Comparison of ENCODE assay signal across 9 cellular contexts in genomic region chr7:149310113-149310836, GRCh38. TPM values are rescaled to one million over a fixed set of nuclear protein-coding genes. Genes with fewer than 3 reads are reported as not detected.
A peak's percentile ranks its signal among the peaks of the same experiment; 100 is the strongest.
DNase-seq lines count a peak whose midpoint lies in the region; ATAC-seq and TF ChIP-seq lines count a peak whose summit lies in the region.
"Had no signal": no experiment of that assay in that cellular context is flagged by ENCODE, and none has a peak within 500 bp of the region (broad histone marks: within the 10 kb centered on the region; RNA-seq: fewer than 3 reads in every experiment).

No MANE protein-coding gene starts in this region.

- POLR2A ChIA-PET in activated CD8-positive, alpha-beta T cell treated with anti-CD3 and anti-CD28 coated beads, Interleukin-2, amount 10 ng/mL, durations not matched to agents 7 days and 5 days (lab: Charles Lee) = no interaction called here

- CTCF ChIA-PET in Calu3 (lab: Charles Lee) = interaction anchor here (0.6 to 2.0 kb wide), 10 partner anchors 10 to 438 kb away, joined by 3 to 14 read pairs (median 4); partner anchors contain the start of gene ZNF777
- CTCF ChIA-PET in activated CD8-positive, alpha-beta T cell treated with anti-CD3 and anti-CD28 coated beads, Interleukin-2, amount 10 ng/mL, durations not matched to agents 7 days and 5 days (lab: Charles Lee) = interaction anchor here (0.6 to 2.0 kb wide), 11 partner anchors 9 to 315 kb away, joined by 3 to 8 read pairs (median 4); partner anchors contain the start of gene ZNF783

- TF ChIP-seq EP300 in stomach (IDR thresholded peaks at IDR 0.05) = no peak

- no peaks in the 10 kb centered on the region for H3K4me1 ChIP-seq in stomach
- H3K4me1 ChIP-seq: SJSA1 had no signal

- H3K4me3 ChIP-seq in stomach = no peak overlapping the region
- H3K4me3 ChIP-seq: SJSA1 had no signal

- peak; percentile 46 for DNase-seq in Calu3
- DNase-seq in NCI-H146 (lab: John Stamatoyannopoulos, UW) = peak; percentile 71
- DNase-seq in activated CD8-positive, alpha-beta T cell treated with anti-CD3 and anti-CD28 coated beads, Interleukin-2, amount 10 ng/mL, durations not matched to agents 7 days and 5 days = no peak
- peak; percentile 69 for DNase-seq in hepatic stellate cell (ENCODE audit: low spot score)
- no peak for DNase-seq in stomach
- DNase-seq in NCI-H1436 treated with DMSO at 0.1 percent for 48 hours (lab: John Stamatoyannopoulos, UW) = no peak

- ATAC-seq in GM19463 (IDR thresholded peaks at IDR 0.05; ENCODE audit: unreplicated experiment) (peak; percentile 61), HG02973 (IDR thresholded peaks at IDR 0.05; ENCODE audit: unreplicated experiment) (no peak)
- peak; percentile 11 for ATAC-seq in activated CD8-positive, alpha-beta T cell treated with anti-CD3 and anti-CD28 coated beads, Interleukin-2, amount 10 ng/mL, durations not matched to agents 7 days and 5 days

- H3K9me3 ChIP-seq in stomach = no peaks in the 10 kb centered on the region
- H3K9me3 ChIP-seq: SJSA1 had no signal

- BruUV-seq in Calu3 (replicated peaks; lab: Mats Ljungman, UMichigan) = TSS peak; percentile 100

- no peak overlapping the region for H3K27ac Mint-ChIP-seq in Calu3 (ENCODE audit: unreplicated experiment)
- no peak overlapping the region for H3K27ac Mint-ChIP-seq in activated CD8-positive, alpha-beta T cell treated with anti-CD3 and anti-CD28 coated beads, Interleukin-2, amount 10 ng/mL, durations not matched to agents 7 days and 5 days

- no peak overlapping the region for H3K27ac ChIP-seq in stomach
- H3K27ac ChIP-seq: SJSA1 had no signal

- H3K4me1 Mint-ChIP-seq in Calu3 (ENCODE audit: low read depth, unreplicated experiment) = no peaks in the 10 kb centered on the region
- H3K4me1 Mint-ChIP-seq in activated CD8-positive, alpha-beta T cell treated with anti-CD3 and anti-CD28 coated beads, Interleukin-2, amount 10 ng/mL, durations not matched to agents 7 days and 5 days (ENCODE audit: low read depth) = no peaks in the 10 kb centered on the region

- no peaks in the 10 kb centered on the region for H3K36me3 Mint-ChIP-seq in Calu3 (ENCODE audit: insufficient read depth, unreplicated experiment)
- H3K36me3 Mint-ChIP-seq in activated CD8-positive, alpha-beta T cell treated with anti-CD3 and anti-CD28 coated beads, Interleukin-2, amount 10 ng/mL, durations not matched to agents 7 days and 5 days (ENCODE audit: low read depth) = no peaks in the 10 kb centered on the region

- 76 to 89% (median 80%) methylated on average over 3 of the region's 3 CpGs for WGBS in stomach, 5 donors

- peaks cover 15% of the 10 kb centered on the region for H3K27me3 Mint-ChIP-seq in Calu3 (ENCODE audit: unreplicated experiment)
- peaks cover 10% of the 10 kb centered on the region for H3K27me3 Mint-ChIP-seq in activated CD8-positive, alpha-beta T cell treated with anti-CD3 and anti-CD28 coated beads, Interleukin-2, amount 10 ng/mL, durations not matched to agents 7 days and 5 days (ENCODE audit: low read depth)

- TF ChIP-seq CTCF in Calu3 (IDR thresholded peaks at IDR 0.05; ENCODE audit: unreplicated experiment) = peak; percentile 67
- TF ChIP-seq CTCF in stomach (IDR thresholded peaks at IDR 0.05) = peak in 4 of 7 experiments; percentile 39 to 65 (median 44)

- TF ChIP-seq POLR2A in stomach (IDR thresholded peaks at IDR 0.05) = no peak

- no peak overlapping the region for H3K4me3 Mint-ChIP-seq in Calu3 (ENCODE audit: low read depth, unreplicated experiment)
- H3K4me3 Mint-ChIP-seq in activated CD8-positive, alpha-beta T cell treated with anti-CD3 and anti-CD28 coated beads, Interleukin-2, amount 10 ng/mL, durations not matched to agents 7 days and 5 days = no peak overlapping the region

- no peaks in the 10 kb centered on the region for H3K27me3 ChIP-seq in stomach
- H3K27me3 ChIP-seq: SJSA1 had no signal

- intact Hi-C loops in Calu3 (cut with micrococcal nuclease; ENCODE audit: unreplicated experiment) = loop anchor here (1.0 to 5.0 kb wide), 3 partner anchors 97 to 187 kb away; partner anchors contain the start of gene ZNF746
- intact Hi-C loops in stomach (cut with DNase I; ENCODE audit: low total_unique reads) = no loop called here

- H3K9me3 Mint-ChIP-seq in Calu3 (ENCODE audit: low read depth, unreplicated experiment) = no peaks in the 10 kb centered on the region
- no peaks in the 10 kb centered on the region for H3K9me3 Mint-ChIP-seq in activated CD8-positive, alpha-beta T cell treated with anti-CD3 and anti-CD28 coated beads, Interleukin-2, amount 10 ng/mL, durations not matched to agents 7 days and 5 days (ENCODE audit: insufficient read depth)

- H3K36me3 ChIP-seq in stomach = no peaks in the 10 kb centered on the region
- H3K36me3 ChIP-seq: SJSA1 had no signal

RNA-seq across cellular contexts. Expression of gene ZNF783, which starts 48.3 kb away (rescaled TPM):
- total RNA-seq in Calu3 (2022) = 17.8 and 18.1 TPM in 2 replicates
- total RNA-seq in activated CD8-positive, alpha-beta T cell treated with anti-CD3 and anti-CD28 coated beads, Interleukin-2, amount 10 ng/mL, durations not matched to agents 7 days and 5 days = 10 to 100 TPM; 12.7 to 12.9 TPM
- total RNA-seq in stomach = 10 to 100 TPM in 4 of 5 donors, 1 to 10 TPM in 1; 8.5 to 31.2 (median 15.4) TPM
- polyA plus RNA-seq in stomach = 1 to 10 TPM; 3.7 to 6.5 (median 4.1) TPM

Comparison
In these comparisons a context has a peak if more than half of its experiments do, and no peak if none do; other contexts are left out.
1. DNase-seq: peak in Calu3 (single experiment), NCI-H146 (single experiment) and hepatic stellate cell (single experiment); none in activated CD8-positive, alpha-beta T cell treated with anti-CD3 and anti-CD28 coated beads, Interleukin-2, amount 10 ng/mL, durations not matched to agents 7 days and 5 days (single experiment), stomach (single experiment) and NCI-H1436 treated with DMSO at 0.1 percent for 48 hours (single experiment).